Comparison of ENCODE assay signal across 16 cellular contexts in the genomic region with DNA sequence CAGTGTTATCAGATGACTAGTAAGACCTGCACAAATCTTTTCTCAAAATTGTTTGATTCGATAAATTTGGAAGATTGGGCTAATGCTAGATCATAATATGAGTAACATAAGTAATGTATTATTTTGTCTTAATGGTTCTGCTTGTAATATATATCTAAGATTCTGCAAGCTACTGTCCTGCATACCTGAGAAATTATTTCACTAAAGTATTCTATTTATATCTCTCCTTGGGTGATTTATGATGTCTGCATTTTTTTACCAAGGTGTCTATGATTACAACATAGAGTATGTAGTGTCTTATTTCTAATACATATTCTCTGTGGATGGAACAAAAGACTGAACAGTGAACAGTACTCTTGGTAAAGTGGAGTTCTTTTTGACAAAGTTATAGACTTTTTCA.
"Had no signal": no experiment of that assay in that cellular context is flagged by ENCODE, and none has a peak within 500 bp of the region (broad histone marks: within the 10 kb centered on the region; RNA-seq: fewer than 3 reads in every experiment).

No MANE protein-coding gene starts in this region.

- H3K27ac ChIP-seq: adrenal gland, esophagus muscularis mucosa, upper lobe of right lung, WERI-Rb-1 had no signal

- H3K27ac Mint-ChIP-seq: activated naive CD4-positive, alpha-beta T cell treated with anti-CD3 and anti-CD28 coated beads, Interleukin-2, amount 10 ng/mL, durations not matched to agents 7 days and 5 days; activated T-helper 2 cell treated with anti-CD3 and anti-CD28 coated beads, Interferon-gamma antibody, Interleukin-2, Interleukin-4, amounts not matched to agents 10 μg/mL and 5 μg/mL and 100 μg/mL, durations not matched to agents 14 hours and 24 hours and 36 hours; memory B cell; stimulated activated naive CD8-positive, alpha-beta T cell treated with anti-CD3 and anti-CD28 coated beads, Interleukin-15, Interleukin-2, amounts not matched to agents 100 ng/mL and 50 ng/mL, for 24 hours had no signal

- H3K36me3 Mint-ChIP-seq: activated naive CD4-positive, alpha-beta T cell treated with anti-CD3 and anti-CD28 coated beads, Interleukin-2, amount 10 ng/mL, durations not matched to agents 7 days and 5 days; brain; memory B cell had no signal

- H3K9me3 Mint-ChIP-seq: activated naive CD4-positive, alpha-beta T cell treated with anti-CD3 and anti-CD28 coated beads, Interleukin-2, amount 10 ng/mL, durations not matched to agents 7 days and 5 days; activated T-helper 2 cell treated with anti-CD3 and anti-CD28 coated beads, Interferon-gamma antibody, Interleukin-2, Interleukin-4, amounts not matched to agents 10 μg/mL and 5 μg/mL and 100 μg/mL, durations not matched to agents 14 hours and 24 hours and 36 hours; brain; memory B cell; nephron progenitor cell; stimulated activated naive CD8-positive, alpha-beta T cell treated with anti-CD3 and anti-CD28 coated beads, Interleukin-15, Interleukin-2, amounts not matched to agents 100 ng/mL and 50 ng/mL, for 24 hours had no signal

- H3K9me3 ChIP-seq: adrenal gland, esophagus muscularis mucosa, upper lobe of right lung had no signal

- H3K4me1 Mint-ChIP-seq: activated naive CD4-positive, alpha-beta T cell treated with anti-CD3 and anti-CD28 coated beads, Interleukin-2, amount 10 ng/mL, durations not matched to agents 7 days and 5 days; memory B cell; nephron progenitor cell had no signal

- ATAC-seq: left lobe of liver had no signal

- H3K27me3 ChIP-seq: adrenal gland, esophagus muscularis mucosa, upper lobe of right lung had no signal

- DNase-seq: activated CD4-positive, alpha-beta T cell treated with anti-CD3 and anti-CD28 coated beads for 48 hours; activated naive CD4-positive, alpha-beta T cell treated with anti-CD3 and anti-CD28 coated beads, Interleukin-2, amount 10 ng/mL, durations not matched to agents 7 days and 5 days; adrenal gland; head of caudate nucleus; nephron progenitor cell; stimulated activated CD4-positive, alpha-beta T cell treated with anti-CD3 and anti-CD28 coated beads, Interleukin-4, amount 100 ng/mL, for 1 hour; stimulated activated CD8-positive, alpha-beta memory T cell treated with anti-CD3 and anti-CD28 coated beads, Interleukin-4, amount 100 ng/mL, for 48 hours; T-helper 1 cell; upper lobe of right lung; WERI-Rb-1 had no signal

- H3K4me3 Mint-ChIP-seq: activated naive CD4-positive, alpha-beta T cell treated with anti-CD3 and anti-CD28 coated beads, Interleukin-2, amount 10 ng/mL, durations not matched to agents 7 days and 5 days; brain; memory B cell; nephron progenitor cell; stimulated activated naive CD8-positive, alpha-beta T cell treated with anti-CD3 and anti-CD28 coated beads, Interleukin-15, Interleukin-2, amounts not matched to agents 100 ng/mL and 50 ng/mL, for 24 hours had no signal

- H3K4me1 ChIP-seq: adrenal gland had no signal

- H3K4me3 ChIP-seq: adrenal gland, esophagus muscularis mucosa, upper lobe of right lung had no signal

- H3K27me3 Mint-ChIP-seq: activated naive CD4-positive, alpha-beta T cell treated with anti-CD3 and anti-CD28 coated beads, Interleukin-2, amount 10 ng/mL, durations not matched to agents 7 days and 5 days had no signal

- H3K36me3 ChIP-seq: adrenal gland, esophagus muscularis mucosa, upper lobe of right lung, WERI-Rb-1 had no signal
